ENCODE assay signal across 27 cellular contexts in genomic region chr17:38653679-38654078, GRCh38.
"Had no signal": no experiment of that assay in that cellular context is flagged by ENCODE, and none has a peak within 500 bp of the region (broad histone marks: within the 10 kb centered on the region; RNA-seq: fewer than 3 reads in every experiment).

No MANE protein-coding gene starts in this region.

- H3K9me3 Mint-ChIP-seq: activated T-helper 2 cell treated with anti-CD3 and anti-CD28 coated beads, Interferon-gamma antibody, Interleukin-2, Interleukin-4, amounts not matched to agents 10 μg/mL and 5 μg/mL and 100 μg/mL, durations not matched to agents 14 hours and 24 hours and 36 hours; effector memory CD8-positive, alpha-beta T cell had no signal

- H3K36me3 ChIP-seq: adrenal gland, colonic mucosa, gastroesophageal sphincter, heart left ventricle, neutrophil, pancreas, stomach, transverse colon, uterus had no signal

- H3K9me3 ChIP-seq: adrenal gland, colonic mucosa, gastroesophageal sphincter, heart left ventricle, mucosa of descending colon, neutrophil, pancreas, psoas muscle, stomach, transverse colon, uterus had no signal

- ATAC-seq: gastroesophageal sphincter, heart left ventricle, left cardiac atrium, mucosa of descending colon, pancreas, psoas muscle, right cardiac atrium had no signal

- H3K4me1 ChIP-seq: adrenal gland, colonic mucosa, gastroesophageal sphincter, psoas muscle, transverse colon had no signal

- FAIRE-seq: bronchial epithelial cell, pancreas, TTC549 had no signal

- H3K36me3 Mint-ChIP-seq: activated naive CD8-positive, alpha-beta T cell had no signal

- H3K4me3 ChIP-seq: adrenal gland, colonic mucosa, dorsolateral prefrontal cortex, gastroesophageal sphincter, heart left ventricle, mucosa of descending colon, pancreas, psoas muscle, stomach, transverse colon, uterus had no signal

- H3K27ac ChIP-seq: adrenal gland, colonic mucosa, gastroesophageal sphincter, heart left ventricle, neutrophil, pancreas, psoas muscle, stomach, transverse colon, uterus had no signal

- H3K4me3 Mint-ChIP-seq: activated CD8-positive, alpha-beta T cell treated with anti-CD3 and anti-CD28 coated beads, Interleukin-2, amount 10 ng/mL, durations not matched to agents 7 days and 5 days; activated naive CD8-positive, alpha-beta T cell had no signal

- DNase-seq: activated CD4-positive, alpha-beta T cell treated with anti-CD3 and anti-CD28 coated beads for 1 hour; activated CD4-positive, alpha-beta T cell treated with anti-CD3 and anti-CD28 coated beads, Interleukin-2, amount 50 U/mL, for 1 hour; activated CD8-positive, alpha-beta T cell treated with anti-CD3 and anti-CD28 coated beads, Interleukin-2, amount 10 ng/mL, durations not matched to agents 7 days and 5 days; activated naive CD4-positive, alpha-beta T cell; colonic mucosa; effector memory CD8-positive, alpha-beta T cell; heart left ventricle; left cardiac atrium; mesendoderm; mucosa of descending colon; psoas muscle; right cardiac atrium; stimulated activated CD4-positive, alpha-beta T cell treated with anti-CD3 and anti-CD28 coated beads, Interleukin-12 subunit alpha, Interleukin-12 subunit beta, amount 100 ng/mL, for 4 hours; stimulated activated CD4-positive, alpha-beta T cell treated with anti-CD3 and anti-CD28 coated beads, Interleukin-4, amount 100 ng/mL, for 4 hours; stomach; T-helper 1 cell; transverse colon; uterus had no signal

- H3K27me3 ChIP-seq: colonic mucosa, dorsolateral prefrontal cortex, pancreas, uterus had no signal

- H3K27ac Mint-ChIP-seq: activated CD8-positive, alpha-beta T cell treated with anti-CD3 and anti-CD28 coated beads, Interleukin-2, amount 10 ng/mL, durations not matched to agents 7 days and 5 days; activated naive CD8-positive, alpha-beta T cell; activated T-helper 2 cell treated with anti-CD3 and anti-CD28 coated beads, Interferon-gamma antibody, Interleukin-2, Interleukin-4, amounts not matched to agents 10 μg/mL and 5 μg/mL and 100 μg/mL, durations not matched to agents 14 hours and 24 hours and 36 hours; effector memory CD8-positive, alpha-beta T cell had no signal
